Comparison of ENCODE assay signal across 11 cellular contexts in genomic region chr2:10285191-10285577, GRCh38. TPM values are rescaled to one million over a fixed set of nuclear protein-coding genes. Genes with fewer than 3 reads are reported as not detected.
A peak's percentile ranks its signal among the peaks of the same experiment; 100 is the strongest.
DNase-seq lines count a peak whose midpoint lies in the region; ATAC-seq, FAIRE-seq and TF ChIP-seq lines count a peak whose summit lies in the region.
"Had no signal": no experiment of that assay in that cellular context is flagged by ENCODE, and none has a peak within 500 bp of the region (broad histone marks: within the 10 kb centered on the region; RNA-seq: fewer than 3 reads in every experiment).

No MANE protein-coding gene starts in this region.

- TF ChIP-seq CTCF in C4-2B (conservative IDR thresholded peaks at IDR 0.05) (no peak), IMR-90 (conservative IDR thresholded peaks at IDR 0.05; ENCODE audit: low read depth, low read length) (no peak), H1 (IDR thresholded peaks at IDR 0.05; ENCODE audit: control extremely low read depth in 1 of 3, insufficient read depth in 1 of 3, low read depth in 1 of 3, low read length in 3 of 3) (no peak)

- no peak overlapping the region for H3K4me2 ChIP-seq in IMR-90 (ENCODE audit: low read depth, low read length)
- no peak overlapping the region for H3K4me2 ChIP-seq in H1 (ENCODE audit: insufficient read depth in 1 of 2, low read depth in 2 of 2, low read length in 2 of 2)

- H2AFZ ChIP-seq in IMR-90 (replicated peaks; ENCODE audit: low read length, poor library complexity): peak overlapping the region; percentile 86
- H2AFZ ChIP-seq in H1 (ENCODE audit: low read length): peak overlapping the region; percentile 60; the same call in 1 of the 2 replicates
- H2AFZ ChIP-seq: GM23248 had no signal

- dilution Hi-C loops in IMR-90 (cut with HindIII; ENCODE audit: low sequenced_read_pairs, unreplicated experiment): no loop called here

- H3K79me1 ChIP-seq in IMR-90 (ENCODE audit: low read depth in 1 of 2, low read length in 2 of 2) (peaks cover 0 to 4% of the 10 kb centered on the region in 2 experiments; a peak in 1 of 4 replicates), H1 (ENCODE audit: low read depth, low read length) (no peaks in the 10 kb centered on the region)

- no peak for TF ChIP-seq EP300 in H1 (IDR thresholded peaks at IDR 0.05; ENCODE audit: borderline replicate concordance in 1 of 2, low read depth in 2 of 2, low read length in 2 of 2)

- H4K91ac ChIP-seq in IMR-90 (ENCODE audit: insufficient read depth, low read depth, low read length) (peak overlapping the region; percentile 96), H1 (replicated peaks; ENCODE audit: insufficient read length, low read length) (peak overlapping the region; percentile 49)

- TF ChIP-seq RAD21 in IMR-90 (IDR thresholded peaks at IDR 0.05; ENCODE audit: low read length): no peak
- TF ChIP-seq RAD21 in H1 (IDR thresholded peaks at IDR 0.05 in 1 of 2, conservative IDR thresholded peaks at IDR 0.05 in 1 of 2; ENCODE audit: low read depth in 2 of 2, low read length in 2 of 2): no peak

- H2AK5ac ChIP-seq in IMR-90 (ENCODE audit: low read depth, low read length): peak overlapping the region; percentile 95
- H2AK5ac ChIP-seq in H1 (ENCODE audit: low read depth, low read length): no peak overlapping the region

- H2BK15ac ChIP-seq in IMR-90 (ENCODE audit: low read depth, low read length): peak overlapping the region; percentile 83; the same call in 2 of the 3 replicates
- H2BK15ac ChIP-seq in H1 (ENCODE audit: low read length): no peak overlapping the region; the same call in 1 of the 2 replicates

- intact Hi-C loops in IMR-90 (cut with micrococcal nuclease): no loop called here

- ATAC-seq in IMR-90 (ENCODE audit: low read depth) (no peak; the same call in 1 of the 2 replicates), GM21619 (IDR thresholded peaks at IDR 0.05; ENCODE audit: unreplicated experiment) (no peak), GM18909 (IDR thresholded peaks at IDR 0.05; ENCODE audit: poor library complexity, unreplicated experiment) (no peak)
- ATAC-seq: activated naive CD8-positive, alpha-beta T cell treated with anti-CD3 and anti-CD28 coated beads, Interleukin-2, amount 50 U/mL, for 24 hours had no signal

- H3K14ac ChIP-seq in IMR-90 (replicated peaks; ENCODE audit: low read depth, low read length) (peak overlapping the region; percentile 92), H1 (ENCODE audit: insufficient read length) (no peak overlapping the region)

- H2BK20ac ChIP-seq in IMR-90 (ENCODE audit: low read depth, low read length) (peak overlapping the region; percentile 70), H1 (ENCODE audit: low read length) (peak overlapping the region; percentile 48; the same call in 1 of the 2 replicates)

- CTCF ChIA-PET in IMR-90 (lab: Yijun Ruan, JAX) (interaction anchor here (0.6 to 1.3 kb wide), 3 partner anchors 66 to 124 kb away, joined by 3 read pairs; no protein-coding TSS in a partner anchor), H1 (lab: Charles Lee; ENCODE audit: partially characterized antibody) (interaction anchor here (0.9 to 6.2 kb wide), 10 partner anchors 11 to 150 kb away, joined by 3 to 48 read pairs (median 4); partner anchors contain the start of gene HPCAL1)

- H4K8ac ChIP-seq in IMR-90 (ENCODE audit: low read depth in 2 of 2, low read length in 2 of 2): peak overlapping the region; percentile 41 to 72; a peak in 3 of 4 replicates
- no peak overlapping the region for H4K8ac ChIP-seq in H1 (ENCODE audit: extremely low read depth, insufficient read depth, low read length)

- H3K36me3 ChIP-seq in IMR-90 (ENCODE audit: control insufficient read depth, insufficient read depth, low read length): no peaks in the 10 kb centered on the region
- H3K36me3 ChIP-seq in H1 (ENCODE audit: control insufficient read depth in 2 of 4, insufficient read depth in 4 of 4, low read length in 3 of 4): no peaks in the 10 kb centered on the region
- no peaks in the 10 kb centered on the region for H3K36me3 ChIP-seq in rectal smooth muscle tissue (ENCODE audit: control insufficient read depth, insufficient read depth, low read length)

- H4K5ac ChIP-seq in IMR-90 (ENCODE audit: low read depth, low read length): peak overlapping the region; percentile 6
- H4K5ac ChIP-seq in H1 (ENCODE audit: insufficient read length, low read depth, low read length): no peak overlapping the region

- H3K27me3 ChIP-seq in IMR-90 (ENCODE audit: control insufficient read depth, insufficient read depth, low read length) (no peaks in the 10 kb centered on the region), H1 (replicated peaks in 1 of 4; ENCODE audit: control insufficient read depth in 3 of 4, extremely low read depth in 1 of 4, insufficient read depth in 3 of 4, low read length in 3 of 4) (no peaks in the 10 kb centered on the region; a peak in 1 of 7 replicates), rectal smooth muscle tissue (ENCODE audit: control insufficient read depth, insufficient read depth, low read length) (no peaks in the 10 kb centered on the region)

- TF ChIP-seq POLR2A in IMR-90 (IDR thresholded peaks at IDR 0.05; ENCODE audit: low read depth, low read length) (no peak), H1 (IDR thresholded peaks at IDR 0.05; ENCODE audit: control extremely low read depth in 1 of 2, low read depth in 2 of 2, low read length in 2 of 2) (no peak)

- in situ Hi-C loops in IMR-90 (cut with MboI; ENCODE audit: low sequenced_read_pairs): no loop called here

- no peak for DNase-seq in IMR-90
- no peak for DNase-seq in H1 (ENCODE audit: low read depth in 1 of 2, low spot score in 2 of 2)
- no peak for DNase-seq in activated CD4-positive, alpha-beta T cell treated with anti-CD3 and anti-CD28 coated beads for 48 hours
- DNase-seq in islet precursor cell: no peak
- DNase-seq: activated naive CD8-positive, alpha-beta T cell treated with anti-CD3 and anti-CD28 coated beads, Interleukin-2, amount 50 U/mL, for 24 hours had no signal

- H3K4me1 ChIP-seq in IMR-90 (ENCODE audit: control insufficient read depth, insufficient read depth, low read length): peaks cover 27% of the 10 kb centered on the region
- peaks cover 0 to 8% (median 4%) of the 10 kb centered on the region in 4 experiments; a peak in 5 of 7 replicates for H3K4me1 ChIP-seq in H1 (replicated peaks in 1 of 4; ENCODE audit: control insufficient read depth in 3 of 4, insufficient read depth in 4 of 4, low read length in 3 of 4)
- H3K4me1 ChIP-seq in rectal smooth muscle tissue (ENCODE audit: control insufficient read depth, insufficient read depth, low read length): peaks cover 12% of the 10 kb centered on the region

- H4K20me1 ChIP-seq in IMR-90 (ENCODE audit: insufficient read depth, low read length): no peaks in the 10 kb centered on the region
- H4K20me1 ChIP-seq in H1 (replicated peaks in 1 of 2; ENCODE audit: control insufficient read depth in 1 of 2, insufficient read depth in 2 of 2, low read length in 2 of 2): no peaks in the 10 kb centered on the region

- FAIRE-seq in H1 (lab: Jason Lieb, UNC): no peak
- FAIRE-seq: islet of Langerhans had no signal

- no peak overlapping the region for H3K4me3 ChIP-seq in IMR-90 (ENCODE audit: insufficient read depth, low read depth, low read length)
- no peak overlapping the region for H3K4me3 ChIP-seq in H1 (ENCODE audit: extremely low read depth in 1 of 4, insufficient read depth in 2 of 4, low read depth in 3 of 4, low read length in 4 of 4)
- H3K4me3 ChIP-seq in rectal smooth muscle tissue (ENCODE audit: low read length): no peak overlapping the region
- H3K4me3 ChIP-seq: GM23248 had no signal

- peak overlapping the region; percentile 82 for H2BK12ac ChIP-seq in H1 (ENCODE audit: low read depth, low read length)

- no peaks in the 10 kb centered on the region for H3K23me2 ChIP-seq in H1 (ENCODE audit: low read depth, low read length)

- H3K9ac ChIP-seq in IMR-90 (ENCODE audit: low read depth, low read length) (no peak overlapping the region), H1 (replicated peaks in 1 of 4; ENCODE audit: extremely low read depth in 1 of 4, low read depth in 3 of 4, low read length in 3 of 4) (no peak overlapping the region), rectal smooth muscle tissue (ENCODE audit: low read length) (no peak overlapping the region)
- H3K9ac ChIP-seq: GM23248 had no signal

- no peaks in the 10 kb centered on the region for H3K79me2 ChIP-seq in H1 (ENCODE audit: control insufficient read depth in 1 of 2, insufficient read depth in 2 of 2, low read length in 2 of 2)

- H2BK5ac ChIP-seq in IMR-90 (ENCODE audit: low read depth, low read length, poor library complexity, severe bottlenecking): peak overlapping the region; percentile 72
- peak overlapping the region; percentile 79; the same call in 1 of the 2 replicates for H2BK5ac ChIP-seq in H1 (ENCODE audit: low read depth, low read length)

- H3K56ac ChIP-seq in IMR-90 (ENCODE audit: extremely low read depth, insufficient read depth, low read length) (peak overlapping the region; percentile 19; the same call in 1 of the 2 replicates), H1 (replicated peaks; ENCODE audit: insufficient read length, low read depth, low read length) (no peak overlapping the region)

- peak overlapping the region; percentile 86 for H2AK9ac ChIP-seq in IMR-90 (replicated peaks; ENCODE audit: low read depth, low read length, poor library complexity)

- H3K9me3 ChIP-seq in IMR-90 (ENCODE audit: control insufficient read depth, insufficient read depth, low read length) (no peaks in the 10 kb centered on the region), H1 (ENCODE audit: insufficient read depth in 2 of 2, low read depth in 1 of 2, low read length in 1 of 2) (no peaks in the 10 kb centered on the region)

- POLR2A ChIA-PET in IMR-90 (lab: Charles Lee; ENCODE audit: unreplicated experiment) (no interaction called here), H1 (lab: Charles Lee; ENCODE audit: partially characterized antibody) (interaction anchor here (0.6 to 1.6 kb wide), 3 partner anchors 9 to 20 kb away, joined by 3 read pairs; no protein-coding TSS in a partner anchor)

- H3K4ac ChIP-seq in IMR-90 (ENCODE audit: low read depth, low read length) (peak overlapping the region; percentile 96), H1 (replicated peaks; ENCODE audit: insufficient read length, low read depth, low read length) (no peak overlapping the region)

- H2BK120ac ChIP-seq in IMR-90 (ENCODE audit: low read depth, low read length): peak overlapping the region; percentile 99
- H2BK120ac ChIP-seq in H1 (replicated peaks; ENCODE audit: low read depth, low read length): no peak overlapping the region

- peak overlapping the region; percentile 71; the same call in 1 of the 2 replicates for H3K23ac ChIP-seq in IMR-90 (ENCODE audit: low read depth, low read length)
- no peak overlapping the region for H3K23ac ChIP-seq in H1 (ENCODE audit: insufficient read length)

- peaks cover 26% of the 10 kb centered on the region for H3K9me1 ChIP-seq in IMR-90 (ENCODE audit: insufficient read depth, low read length)

- H3K27ac ChIP-seq in C4-2B (peak overlapping the region; percentile 52), IMR-90 (ENCODE audit: insufficient read depth, low read length) (peak overlapping the region; percentile 32; the same call in 1 of the 2 replicates), H1 (ENCODE audit: low read depth, low read length) (no peak overlapping the region), rectal smooth muscle tissue (ENCODE audit: low read depth, low read length) (peak overlapping the region; percentile 72)
- H3K27ac ChIP-seq: GM23248 had no signal

- WGBS in IMR-90 (ENCODE audit: extremely low coverage in 2 of 2, insufficient read length in 1 of 2), 2 experiments: 70% methylated on average over 3 of the region's 5 CpGs; no CpG with 5 or more reads in 1 of the 2 experiments
- WGBS in H1 (ENCODE audit: extremely low coverage in 1 of 2, insufficient coverage in 1 of 2, insufficient read length in 1 of 2, insufficient replicate concordance in 2 of 2, low coverage in 1 of 2, low lambda C conversion rate in 2 of 2, missing lambda C conversion rate in 1 of 2), 2 experiments: 82% methylated on average over 5 of the region's 5 CpGs; no CpG with 5 or more reads in 1 of the 2 experiments

- H3K18ac ChIP-seq in IMR-90 (ENCODE audit: low read depth, low read length): no peak overlapping the region; the same call in 1 of the 2 replicates
- H3K18ac ChIP-seq in H1 (ENCODE audit: extremely low read depth, low read length): 0 out of 2 replicates have a peak overlapping the region, but pooled peaks have one; percentile 87

- no TSS peak for BruUV-seq in IMR-90 (replicated peaks; lab: Mats Ljungman, UMichigan)

RNA-seq across cellular contexts. Expression of gene HPCAL1, which starts 17.5 kb away (rescaled TPM):
- 8.2 and 9.4 TPM in 2 replicates for total RNA-seq in IMR-90 (2012; rRNA removed)
- 31.0 and 33.7 TPM in 2 replicates for polyA plus RNA-seq in IMR-90 (2012; rRNA removed)
- 25.5 and 52.7 TPM in 2 replicates for polyA plus RNA-seq in IMR-90 (2012; cell fraction: cytosol; rRNA removed)
- polyA plus RNA-seq in IMR-90 (2012; cell fraction: nucleus; rRNA removed; ENCODE audit: low replicate concordance): 18.3 and 34.8 TPM in 2 replicates
- total RNA-seq in H1 (2021; fragmentation: NEBNext Ultra II Directional; extraction: Animal tissue kit (Norgen Biotek cat#: 25700)): 8.6 and 8.7 TPM in 2 replicates
- 5.8 and 11.5 TPM in 2 replicates for polyA plus RNA-seq in H1 (2011; rRNA removed)
- 5.9 TPM for polyA plus RNA-seq in H1 (2011; cell fraction: cytosol; rRNA removed)
- polyA plus RNA-seq in H1 (2011; cell fraction: nucleus; rRNA removed): 9.7 TPM
- polyA plus RNA-seq in H1 (2012, experiment 1 of 2): 4.4 to 8.2 TPM (median 6.6 TPM) in 4 replicates
- 6.9 TPM for polyA plus RNA-seq in H1 (2012, experiment 2 of 2)
- polyA plus RNA-seq in H1 (2013, experiment 1 of 2): 7.8 TPM
- polyA plus RNA-seq in H1 (2013, experiment 2 of 2): 8.1 TPM
- 2.1 and 2.6 TPM in 2 replicates for polyA minus RNA-seq in H1 (2011; rRNA and poly(A)+ RNA removed)
- 4.3 TPM for polyA minus RNA-seq in H1 (2011; cell fraction: cytosol; rRNA and poly(A)+ RNA removed)
- polyA minus RNA-seq in H1 (2011; cell fraction: nucleus; rRNA and poly(A)+ RNA removed): 3.9 TPM
